In genomic region chr3:128879125-128879969, GRCh38 we compare ENCODE assay signal across 8 cellular contexts. TPM values are rescaled to one million over a fixed set of nuclear protein-coding genes. Genes with fewer than 3 reads are reported as not detected.
DNase-seq lines count a peak whose midpoint lies in the region; ATAC-seq and TF ChIP-seq lines count a peak whose summit lies in the region.

TSS of gene ACAD9 (plus strand) at chr3:128879620. CDS start at chr3:128879692, 72 bp downstream.

- no peaks in the 10 kb centered on the region for H3K27me3 ChIP-seq in H7 (ENCODE audit: control insufficient read depth, insufficient read depth, low read length)

- peak within 1 kb of the TSS; percentile 94 for H3K4me3 Mint-ChIP-seq in natural killer cell treated with Interleukin-12 subunit alpha and Interleukin-12 subunit beta and Interleukin-15 and Interleukin-18, amount 100 ng/mL, for 72 hours

- no peak for TF ChIP-seq CTCF in fibroblast of pulmonary artery (IDR thresholded peaks at IDR 0.05; ENCODE audit: low read length, missing control alignments)

- peak; percentile 98 to 99 for ATAC-seq in natural killer cell treated with Interleukin-12 subunit alpha and Interleukin-12 subunit beta and Interleukin-15 and Interleukin-18, amount 100 ng/mL, for 72 hours
- ATAC-seq in stimulated activated naive CD8-positive, alpha-beta T cell treated with anti-CD3 and anti-CD28 coated beads, Interleukin-15, Interleukin-2, amounts not matched to agents 100 U/mL and 50 U/mL, for 24 hours, result peak; percentile 95

- DNase-seq in ELF-1 (ENCODE audit: low read depth, low spot score), result peak; percentile 99
- DNase-seq in H7, result peak; percentile 98
- peak; percentile 98 for DNase-seq in M059J (ENCODE audit: low read depth)
- peak; percentile 94 for DNase-seq in SHP77 (lab: John Stamatoyannopoulos, UW)
- peak; percentile 95 for DNase-seq in activated effector memory CD4-positive, alpha-beta T cell treated with Interleukin-2 at 50 U/mL for 16 hours
- DNase-seq in fibroblast of pulmonary artery (ENCODE audit: low read depth), result peak; percentile 99
- DNase-seq in natural killer cell treated with Interleukin-12 subunit alpha and Interleukin-12 subunit beta and Interleukin-15 and Interleukin-18, amount 100 ng/mL, for 72 hours (ENCODE audit: low spot score), result peak; percentile 98
- DNase-seq in stimulated activated naive CD8-positive, alpha-beta T cell treated with anti-CD3 and anti-CD28 coated beads, Interleukin-15, Interleukin-2, amounts not matched to agents 100 U/mL and 50 U/mL, for 24 hours, result peak; percentile 99

- peaks cover 12% of the 10 kb centered on the region for H3K36me3 Mint-ChIP-seq in natural killer cell treated with Interleukin-12 subunit alpha and Interleukin-12 subunit beta and Interleukin-15 and Interleukin-18, amount 100 ng/mL, for 72 hours

- H3K36me3 ChIP-seq in H7 (replicated peaks; ENCODE audit: control insufficient read depth, insufficient read depth, low read length), result peaks cover 2% of the 10 kb centered on the region; the same call in 1 of the 2 replicates

- peaks cover 4% of the 10 kb centered on the region in 2 donors for H3K27me3 Mint-ChIP-seq in natural killer cell treated with Interleukin-12 subunit alpha and Interleukin-12 subunit beta and Interleukin-15 and Interleukin-18, amount 100 ng/mL, for 72 hours

- H3K9me3 Mint-ChIP-seq in natural killer cell treated with Interleukin-12 subunit alpha and Interleukin-12 subunit beta and Interleukin-15 and Interleukin-18, amount 100 ng/mL, for 72 hours, result no peaks in the 10 kb centered on the region

- H3K4me3 ChIP-seq in H7 (ENCODE audit: insufficient read depth, low read depth, low read length), result peak within 1 kb of the TSS; percentile 87
- peak within 1 kb of the TSS; percentile 90 for H3K4me3 ChIP-seq in fibroblast of pulmonary artery (replicated peaks; ENCODE audit: low read depth, low read length)

- H3K4me1 Mint-ChIP-seq in natural killer cell treated with Interleukin-12 subunit alpha and Interleukin-12 subunit beta and Interleukin-15 and Interleukin-18, amount 100 ng/mL, for 72 hours (ENCODE audit: low read depth in 2 of 2), result peaks cover 39 to 55% of the 10 kb centered on the region in 2 donors

- H3K27ac Mint-ChIP-seq in natural killer cell treated with Interleukin-12 subunit alpha and Interleukin-12 subunit beta and Interleukin-15 and Interleukin-18, amount 100 ng/mL, for 72 hours, result peak within 1 kb of the TSS; percentile 97 to 98

RNA-seq across cellular contexts. Expression of gene ACAD9, which starts in this region (rescaled TPM):
- total RNA-seq in H7 (2014; rRNA removed; shearing (Covaris generic)), result 20.1 and 20.4 TPM in 2 replicates
- total RNA-seq in M059J (2014; rRNA removed; shearing (Covaris generic)), result 28.0 and 43.3 TPM in 2 replicates
- 100 to 1,000 TPM in 1 of 2 donors, 10 to 100 TPM in 1; 50.6 to 143 TPM for total RNA-seq in natural killer cell treated with Interleukin-12 subunit alpha and Interleukin-12 subunit beta and Interleukin-15 and Interleukin-18, amount 100 ng/mL, for 72 hours

Comparison
In these comparisons a context has a peak if more than half of its experiments do, and no peak if none do; other contexts are left out.
1. Peak in every context shown above with its lines: DNase-seq, ATAC-seq and H3K4me3 ChIP-seq.